Comparison of ENCODE assay signal across 11 cellular contexts in the genomic region with DNA sequence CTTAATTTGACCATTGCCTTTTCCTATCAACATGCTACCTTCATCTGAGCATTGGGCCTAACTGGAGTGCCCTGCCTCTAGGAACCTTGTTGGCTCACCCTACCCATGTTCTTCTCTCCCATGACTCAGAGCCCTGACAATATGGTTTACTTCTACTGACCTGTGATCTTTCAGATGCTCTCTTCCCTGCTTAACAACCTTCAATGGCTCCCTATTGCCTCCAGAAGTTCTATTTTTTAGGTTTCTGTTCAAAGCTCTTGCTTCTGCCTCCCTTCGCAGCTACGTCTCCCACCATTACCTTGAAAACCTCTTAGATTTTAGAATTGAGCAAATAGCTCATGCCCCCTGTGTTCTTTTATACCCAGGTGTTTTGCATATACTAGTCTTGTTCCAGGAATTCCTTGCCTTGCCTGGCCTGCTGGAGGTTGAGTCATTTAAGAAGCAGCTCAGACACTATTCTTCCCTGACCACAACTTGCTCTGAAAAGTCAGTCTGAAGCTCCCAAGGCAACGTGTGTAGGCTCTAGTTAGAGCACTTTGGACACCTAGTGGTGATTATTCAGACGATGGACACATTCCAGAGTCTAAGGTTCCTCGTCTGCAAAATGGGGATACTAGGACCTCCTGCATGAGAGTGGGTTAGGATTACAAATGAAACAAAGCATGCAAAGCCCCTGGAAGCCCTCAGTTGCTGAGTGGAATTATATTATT.
DNase-seq lines count a peak whose midpoint lies in the region; TF ChIP-seq lines count a peak whose summit lies in the region.
"Had no signal": no experiment of that assay in that cellular context is flagged by ENCODE, and none has a peak within 500 bp of the region (broad histone marks: within the 10 kb centered on the region; RNA-seq: fewer than 3 reads in every experiment).

No MANE protein-coding gene starts in this region.

- TF ChIP-seq CTCF in AG10803 (conservative IDR thresholded peaks at IDR 0.05; ENCODE audit: low read length) (peak; percentile 63), astrocyte of the spinal cord (IDR thresholded peaks at IDR 0.05; ENCODE audit: low read depth, low read length) (no peak)

- in situ Hi-C loops in astrocyte of the spinal cord (cut with HindIII; ENCODE audit: low sequenced_read_pairs) = no loop called here
- in situ Hi-C loops in KBM-7 (cut with MboI; ENCODE audit: low pct_unique_long_range_greater_than_20kb, low sequenced_read_pairs) = no loop called here

- intact Hi-C loops in posterior vena cava (cut with DNase I) = loop anchor here in 1 of 2 donors (5.0 kb wide), 1 partner anchor 36 kb away; no protein-coding TSS in a partner anchor

- H3K4me3 ChIP-seq in AG10803 (ENCODE audit: low read length) = no peak overlapping the region
- no peak overlapping the region for H3K4me3 ChIP-seq in astrocyte of the spinal cord (ENCODE audit: low read depth, low read length)

- DNase-seq in AG10803 (ENCODE audit: low read depth) (peak; percentile 98), HT1080 (ENCODE audit: low read depth) (peak; percentile 80), astrocyte of the spinal cord (ENCODE audit: low read depth, low spot score) (peak; percentile 72), lung microvascular endothelial cell (ENCODE audit: low read depth in 2 of 2) (peak; percentile 60 to 64), DMS 273 (lab: John Stamatoyannopoulos, UW; ENCODE audit: unreplicated experiment) (no peak), NCI-H2107 treated with DMSO at 0.1 percent for 48 hours (lab: John Stamatoyannopoulos, UW; ENCODE audit: unreplicated experiment) (no peak), posterior vena cava (ENCODE audit: low spot score) (no peak), KBM-7 (no peak)
- DNase-seq: DMS79 treated with DMSO at 0.1 percent for 48 hours, naive B cell, NCI-H1105 treated with DMSO at 0.1 percent for 48 hours had no signal

Comparison
In these comparisons a context has a peak if more than half of its experiments do, and no peak if none do; other contexts are left out.
1. DNase-seq: peak in AG10803 (single experiment), HT1080 (single experiment), astrocyte of the spinal cord (single experiment) and lung microvascular endothelial cell (2 of 2); none in DMS 273 (single experiment), NCI-H2107 treated with DMSO at 0.1 percent for 48 hours (single experiment), posterior vena cava (single experiment) and KBM-7 (single experiment).